21 cellular contexts compared by ENCODE assay signal in the genomic region with DNA sequence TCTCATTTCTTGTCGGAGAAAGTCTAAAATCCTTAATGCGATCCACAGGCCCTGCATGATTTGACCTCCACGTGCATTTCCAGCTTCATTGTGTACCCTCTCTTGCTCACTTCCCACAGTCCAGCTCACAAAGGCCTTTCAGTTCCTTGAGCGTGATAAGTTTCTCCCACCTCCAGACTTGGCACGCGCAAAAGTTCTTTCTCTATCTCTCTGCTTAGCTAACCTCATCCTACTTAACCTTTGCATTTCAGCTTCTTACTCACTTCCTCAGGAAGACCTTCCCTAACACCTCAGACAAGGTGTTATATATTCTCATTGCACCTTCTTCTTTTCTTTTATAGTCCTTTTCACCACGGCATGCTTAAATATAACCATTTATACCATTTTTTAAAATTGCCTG.
"Had no signal": no experiment of that assay in that cellular context is flagged by ENCODE, and none has a peak within 500 bp of the region (broad histone marks: within the 10 kb centered on the region; RNA-seq: fewer than 3 reads in every experiment).

No MANE protein-coding gene starts in this region.

- H3K4me1 Mint-ChIP-seq: nephron had no signal

- H3K27me3 ChIP-seq: cardiac muscle cell, left lung, neutrophil, ovary, right atrium auricular region, spleen, tibial nerve had no signal

- H3K36me3 ChIP-seq: cardiac muscle cell, left lung, neutrophil, ovary, right atrium auricular region, spleen, tibial nerve had no signal

- H3K27me3 Mint-ChIP-seq: activated CD4-positive, alpha-beta memory T cell treated with anti-CD3 and anti-CD28 coated beads for 36 hours had no signal

- H3K27ac Mint-ChIP-seq: activated CD4-positive, alpha-beta memory T cell treated with anti-CD3 and anti-CD28 coated beads for 36 hours; activated naive CD8-positive, alpha-beta T cell treated with anti-CD3 and anti-CD28 coated beads, Interleukin-2, amount 10 ng/mL, durations not matched to agents 7 days and 5 days; nephron had no signal

- H3K9me3 Mint-ChIP-seq: activated CD4-positive, alpha-beta memory T cell treated with anti-CD3 and anti-CD28 coated beads for 36 hours; activated naive CD8-positive, alpha-beta T cell treated with anti-CD3 and anti-CD28 coated beads, Interleukin-2, amount 10 ng/mL, durations not matched to agents 7 days and 5 days; nephron had no signal

- H3K9me3 ChIP-seq: left lung, neutrophil, ovary, psoas muscle, right atrium auricular region, spleen, tibial nerve had no signal

- H3K4me3 ChIP-seq: cardiac muscle cell, left lung, lung, ovary, psoas muscle, right atrium auricular region, spleen, tibial nerve had no signal

- ATAC-seq: foreskin keratinocyte, left lung, psoas muscle had no signal

- H3K27ac ChIP-seq: cardiac muscle cell, foreskin keratinocyte, left lung, neutrophil, ovary, psoas muscle, right atrium auricular region, spleen had no signal

- DNase-seq: activated CD4-positive, alpha-beta memory T cell treated with anti-CD3 and anti-CD28 coated beads for 36 hours; activated CD4-positive, alpha-beta T cell treated with anti-CD3 and anti-CD28 coated beads for 48 hours; activated naive CD4-positive, alpha-beta T cell treated with Interleukin-2 at 50 U/mL for 16 hours; activated naive CD8-positive, alpha-beta T cell treated with anti-CD3 and anti-CD28 coated beads, Interleukin-2, amount 10 ng/mL, durations not matched to agents 7 days and 5 days; activated T-cell treated with anti-CD3 and anti-CD28 coated beads, Interleukin-2, amount 50 U/mL, for 1 hour; amygdala; effector CD4-positive, alpha-beta T cell; foreskin keratinocyte; kidney glomerular epithelial cell; left lung; ovary; psoas muscle; spleen; stimulated activated CD4-positive, alpha-beta T cell treated with anti-CD3 and anti-CD28 coated beads, Interleukin-4, amount 100 ng/mL, for 1 hour; stimulated activated naive CD4-positive, alpha-beta T cell treated with Interleukin-2 at 50 U/mL for 16 hours had no signal

- H3K4me1 ChIP-seq: foreskin keratinocyte, left lung, spleen had no signal

- H3K36me3 Mint-ChIP-seq: activated CD4-positive, alpha-beta memory T cell treated with anti-CD3 and anti-CD28 coated beads for 36 hours; activated naive CD8-positive, alpha-beta T cell treated with anti-CD3 and anti-CD28 coated beads, Interleukin-2, amount 10 ng/mL, durations not matched to agents 7 days and 5 days had no signal

- H3K4me3 Mint-ChIP-seq: activated CD4-positive, alpha-beta memory T cell treated with anti-CD3 and anti-CD28 coated beads for 36 hours; activated naive CD8-positive, alpha-beta T cell treated with anti-CD3 and anti-CD28 coated beads, Interleukin-2, amount 10 ng/mL, durations not matched to agents 7 days and 5 days; nephron had no signal
